In the genomic region with DNA sequence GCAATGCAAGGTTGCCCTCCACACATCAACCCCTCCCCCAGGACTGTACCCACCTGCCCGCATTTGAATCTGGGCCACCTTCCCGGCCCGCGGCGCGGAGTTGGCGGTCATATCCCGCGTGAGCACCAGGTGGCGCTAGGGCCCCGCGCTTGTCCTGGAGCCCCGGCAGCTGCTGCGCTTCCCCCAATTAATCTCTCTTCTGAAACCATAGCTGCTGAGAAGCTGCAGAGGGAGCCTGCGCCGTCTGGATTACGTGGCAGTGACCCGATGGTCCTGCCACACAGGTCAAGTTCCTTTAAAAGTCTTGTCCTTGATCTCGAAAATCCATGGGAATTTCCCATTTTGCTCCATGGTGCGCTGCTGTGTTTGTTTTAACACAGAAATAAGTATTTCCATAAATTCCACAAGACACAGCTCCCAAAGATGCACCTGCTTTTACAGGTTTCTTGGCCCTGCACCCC, we compare ENCODE assay signal across 8 cellular contexts. TPM values are rescaled to one million over a fixed set of nuclear protein-coding genes. Genes with fewer than 3 reads are reported as not detected.
DNase-seq lines count a peak whose midpoint lies in the region; ATAC-seq lines count a peak whose summit lies in the region.

No MANE protein-coding gene starts in this region.

- DNase-seq in NK-92 treated with Interleukin-12 subunit alpha and Interleukin-12 subunit beta, amount 100 ng/mL, for 24 hours (lab: John Stamatoyannopoulos, UW), result peak; percentile 70
- DNase-seq in NK-92 (lab: John Stamatoyannopoulos, UW; ENCODE audit: unreplicated experiment), result no peak
- DNase-seq in NCI-H446 (lab: John Stamatoyannopoulos, UW), result peak; percentile 5 to 42
- DNase-seq in activated CD4-positive, alpha-beta T cell treated with anti-CD3 and anti-CD28 coated beads for 1 hour, result peak; percentile 72
- DNase-seq in central memory CD4-positive, alpha-beta T cell, result peak; percentile 58
- DNase-seq in left colon, result peak; percentile 78 to 83
- DNase-seq in stimulated activated CD4-positive, alpha-beta T cell treated with anti-CD3 and anti-CD28 coated beads, Interleukin-2, amount 100 ng/mL, for 24 hours, result peak; percentile 86 to 87

- ATAC-seq in HG03175 (IDR thresholded peaks at IDR 0.05; ENCODE audit: unreplicated experiment), result peak; percentile 85
- peak; percentile 91 for ATAC-seq in left colon

- intact Hi-C loops in left colon (cut with DNase I, micrococcal nuclease), result loop anchor here (5.0 to 10.0 kb wide), 2 partner anchors 163 to 196 kb away; no protein-coding TSS in a partner anchor

RNA-seq across cellular contexts. Expression of a gene that starts 22.0 kb away (rescaled TPM):
- total RNA-seq in left colon, result 1,000 to 10,000 TPM; 1,115 to 1,368 TPM

RNA-seq across cellular contexts. Expression of a gene that starts 22.1 kb away (rescaled TPM):
- total RNA-seq in left colon, result 10 to 100 TPM; 31.2 to 31.3 TPM
